In genomic region chr2:159737917-159738296, GRCh38 we compare ENCODE assay signal across 31 cellular contexts. TPM values are rescaled to one million over a fixed set of nuclear protein-coding genes. Genes with fewer than 3 reads are reported as not detected.
DNase-seq lines count a peak whose midpoint lies in the region; ATAC-seq, FAIRE-seq and TF ChIP-seq lines count a peak whose summit lies in the region.
"Had no signal": no experiment of that assay in that cellular context is flagged by ENCODE, and none has a peak within 500 bp of the region (broad histone marks: within the 10 kb centered on the region; RNA-seq: fewer than 3 reads in every experiment).

No MANE protein-coding gene starts in this region.

- RAD21 ChIA-PET in GM12878 (lab: Charles Lee; ENCODE audit: unreplicated experiment), result no interaction called here

- no peak overlapping the region for H4K8ac ChIP-seq in neuronal stem cell (ENCODE audit: low read depth, low read length)

- H3K9me3 ChIP-seq in GM12878 (replicated peaks; ENCODE audit: control insufficient read depth, insufficient read depth, low read length) (no peaks in the 10 kb centered on the region), heart right ventricle (no peaks in the 10 kb centered on the region), neuronal stem cell (replicated peaks in 1 of 2; ENCODE audit: control insufficient read depth in 2 of 2, insufficient read depth in 1 of 2, low read depth in 1 of 2, low read length in 2 of 2) (peaks cover 0 to 17% of the 10 kb centered on the region in 2 donors), spleen (no peaks in the 10 kb centered on the region)
- H3K9me3 ChIP-seq: ovary, stomach, uterus had no signal

- H3K27me3 ChIP-seq in GM12878 (replicated peaks in 1 of 2; ENCODE audit: control insufficient read depth in 2 of 2, insufficient read depth in 2 of 2, low read length in 1 of 2) (no peaks in the 10 kb centered on the region), heart right ventricle (no peaks in the 10 kb centered on the region), neuronal stem cell (ENCODE audit: control insufficient read depth in 3 of 3, insufficient read depth in 3 of 3, low read depth in 1 of 3, low read length in 3 of 3) (no peaks in the 10 kb centered on the region), spleen (replicated peaks in 1 of 7) (no peaks in the 10 kb centered on the region)
- H3K27me3 ChIP-seq: ovary, stomach, uterus had no signal

- peaks cover 7% of the 10 kb centered on the region for H3K79me1 ChIP-seq in neuronal stem cell (ENCODE audit: low read depth, low read length)

- over 99% methylated on average over 11 of the region's 11 CpGs for WGBS in GM12878 (ENCODE audit: insufficient coverage, insufficient replicate concordance, low lambda C conversion rate, missing lambda C conversion rate)
- 54 to 65% methylated on average over 11 of the region's 11 CpGs for WGBS in heart right ventricle, 2 donors
- WGBS in neuronal stem cell (ENCODE audit: extremely low coverage in 2 of 2, insufficient read length in 2 of 2, insufficient replicate concordance in 1 of 2), 2 donors, result no CpG with 5 or more reads among the region's 11 CpGs
- 92 to 98% (median 97%) methylated on average over 8 to 11 of the region's 11 CpGs for WGBS in spleen, 5 donors

- H3K79me2 ChIP-seq in GM12878 (ENCODE audit: control insufficient read depth, insufficient read depth, low read length), result peaks cover 49% of the 10 kb centered on the region

- in situ Hi-C loops in GM12878 (cut with MboI), result no loop called here

- no peak for DNase-seq in GM12891 (ENCODE audit: insufficient read length, low spot score)
- no peak for DNase-seq in GM12878 (ENCODE audit: low read depth, low spot score)
- peak; percentile 27 to 34 for DNase-seq in heart right ventricle
- DNase-seq in neuronal stem cell (ENCODE audit: low spot score), result no peak
- no peak for DNase-seq in NCI-H2029 treated with DMSO at 0.1 percent for 48 hours (lab: John Stamatoyannopoulos, UW)
- no peak for DNase-seq in SHP77 (lab: John Stamatoyannopoulos, UW)
- DNase-seq in NCI-H2227 (lab: John Stamatoyannopoulos, UW; ENCODE audit: unreplicated experiment), result no peak
- no peak for DNase-seq in spleen
- DNase-seq: activated CD4-positive, alpha-beta T cell treated with anti-CD3 and anti-CD28 coated beads for 48 hours; activated gamma-delta T cell treated with Interleukin-2 at 50 U/mL for 16 hours; Calu3; caudate nucleus; cortex of kidney; DMS79; effector memory CD8-positive, alpha-beta T cell; KG1; NCI-H1105 treated with DMSO at 0.1 percent for 48 hours; NCI-H1930; NCI-H526 treated with DMSO at 0.1 percent for 48 hours; NK-92 treated with Interleukin-12 subunit alpha and Interleukin-12 subunit beta, amount 100 ng/mL, for 24 hours; ovary; PC-3; retina; SHP77 treated with DMSO at 0.1 percent for 48 hours; stimulated activated CD4-positive, alpha-beta T cell treated with anti-CD3 and anti-CD28 coated beads, Interleukin-1b, Interleukin-23, amount 100 ng/mL, for 48 hours; stomach; uterus had no signal

- no peak overlapping the region for H3K4ac ChIP-seq in neuronal stem cell (ENCODE audit: low read length)

- FAIRE-seq in GM12891 (lab: Jason Lieb, UNC) (no peak), GM12878 (lab: Jason Lieb, UNC) (no peak)
- FAIRE-seq: A204.1, astrocyte, G401.6 had no signal

- CTCF ChIA-PET in GM12878 (lab: Yijun Ruan, JAX), result interaction anchor here (1.5 kb wide), 1 partner anchor 181 kb away, joined by 3 read pairs; no protein-coding TSS in a partner anchor

- TF ChIP-seq POLR2A in GM12891 (IDR thresholded peaks at IDR 0.05; ENCODE audit: low read depth, low read length) (no peak), GM12878 (IDR thresholded peaks at IDR 0.05; ENCODE audit: low read depth, low read length) (peak; percentile 60), spleen (IDR thresholded peaks at IDR 0.05) (no peak)

- no peak overlapping the region for H3K14ac ChIP-seq in neuronal stem cell (ENCODE audit: low read length)

- H2BK15ac ChIP-seq in neuronal stem cell (ENCODE audit: low read length), result no peak overlapping the region

- no peak overlapping the region for H2BK12ac ChIP-seq in neuronal stem cell (ENCODE audit: low read length)

- no peak overlapping the region for H4K91ac ChIP-seq in neuronal stem cell (ENCODE audit: low read depth, low read length, poor library complexity)

- no peak overlapping the region for H2BK5ac ChIP-seq in neuronal stem cell (ENCODE audit: low read length)

- POLR2A ChIA-PET in GM12878 (lab: Charles Lee), result no interaction called here

- SMC1A ChIA-PET in GM12878 (lab: Charles Lee; ENCODE audit: uncharacterized antibody, unreplicated experiment), result interaction anchor here (1.0 to 12.5 kb wide), 3 partner anchors 9 to 20 kb away, joined by 4 to 84 read pairs (median 5); no protein-coding TSS in a partner anchor

- no peak for TF ChIP-seq RAD21 in GM12878 (IDR thresholded peaks at IDR 0.05; ENCODE audit: insufficient read depth, low read depth, low read length)

- intact Hi-C loops in GM12878 (cut with micrococcal nuclease; ENCODE audit: unreplicated experiment) (no loop called here), heart right ventricle (cut with DNase I) (no loop called here), spleen (cut with DNase I; ENCODE audit: low total_unique reads) (no loop called here)

- H3K36me3 ChIP-seq in GM12878 (ENCODE audit: control insufficient read depth in 2 of 2, insufficient read depth in 2 of 2, low read length in 1 of 2) (peaks cover 20 to 31% of the 10 kb centered on the region in 2 experiments; a peak in 3 of 4 replicates), heart right ventricle (peaks cover 0 to 100% (median 12%) of the 10 kb centered on the region in 9 donors), neuronal stem cell (replicated peaks in 1 of 2; ENCODE audit: control insufficient read depth in 2 of 2, insufficient read depth in 2 of 2, low read length in 2 of 2) (peaks cover 18 to 100% of the 10 kb centered on the region in 2 donors), spleen (peaks cover 0 to 98% (median 53%) of the 10 kb centered on the region in 6 donors)
- H3K36me3 ChIP-seq: ovary, uterus had no signal

- H2AK5ac ChIP-seq in neuronal stem cell (ENCODE audit: low read depth, low read length), result no peak overlapping the region

- no peak overlapping the region for H3K9ac ChIP-seq in GM12878 (ENCODE audit: control insufficient read depth, insufficient read depth, low read length)
- no peak overlapping the region for H3K9ac ChIP-seq in neuronal stem cell (ENCODE audit: low read depth, low read length, poor library complexity)

- TF ChIP-seq CTCF in GM12878 (IDR thresholded peaks at IDR 0.05 in 2 of 3, conservative IDR thresholded peaks at IDR 0.05 in 1 of 3; ENCODE audit: control insufficient read depth in 2 of 3, extremely low read depth in 1 of 3, insufficient read depth in 1 of 3, low read depth in 3 of 3, low read length in 3 of 3), result no peak
- no peak for TF ChIP-seq CTCF in heart right ventricle (IDR thresholded peaks at IDR 0.05)
- no peak for TF ChIP-seq CTCF in spleen (IDR thresholded peaks at IDR 0.05 in 8 of 11, conservative IDR thresholded peaks at IDR 0.05 in 3 of 11)

- no peak for TF ChIP-seq EP300 in GM12878 (IDR thresholded peaks at IDR 0.05; ENCODE audit: borderline replicate concordance in 1 of 2, control insufficient read depth in 1 of 2, low read depth in 2 of 2, low read length in 2 of 2)

- H3K4me2 ChIP-seq in GM12878 (ENCODE audit: control insufficient read depth, insufficient read depth), result no peak overlapping the region
- no peak overlapping the region for H3K4me2 ChIP-seq in neuronal stem cell (ENCODE audit: insufficient read depth, low read length, poor library complexity, severe bottlenecking)

- H2BK120ac ChIP-seq in neuronal stem cell (ENCODE audit: low read depth, low read length), result no peak overlapping the region

- H3K18ac ChIP-seq in neuronal stem cell (ENCODE audit: low read length), result no peak overlapping the region

- H4K20me1 ChIP-seq in GM12878 (ENCODE audit: control insufficient read depth, insufficient read depth), result peaks cover 3% of the 10 kb centered on the region; the same call in 1 of the 2 replicates

- no TSS peak for BruUV-seq in GM12878 (replicated peaks; lab: Mats Ljungman, UMichigan)

- no peaks in the 10 kb centered on the region for H3K4me1 ChIP-seq in GM12878 (ENCODE audit: control insufficient read depth, insufficient read depth, low read length)
- H3K4me1 ChIP-seq in heart right ventricle, result peaks cover 0 to 51% (median 20%) of the 10 kb centered on the region in 9 donors
- H3K4me1 ChIP-seq in neuronal stem cell (ENCODE audit: control insufficient read depth in 2 of 2, insufficient read depth in 1 of 2, low read depth in 1 of 2, low read length in 2 of 2), result no peaks in the 10 kb centered on the region
- peaks cover 0 to 85% (median 19%) of the 10 kb centered on the region in 6 donors for H3K4me1 ChIP-seq in spleen

- H3K4me3 ChIP-seq in GM12878 (no peak overlapping the region), heart right ventricle (no peak overlapping the region), neuronal stem cell (ENCODE audit: low read length in 2 of 2) (no peak overlapping the region), spleen (no peak overlapping the region)
- H3K4me3 ChIP-seq: ovary, smooth muscle cell, stomach, uterus had no signal

- ATAC-seq in GM12878 (no peak; the same call in 2 of the 3 replicates), heart right ventricle (peak in 6 of 8 donors; percentile 61 to 89 (median 79))
- ATAC-seq: effector memory CD8-positive, alpha-beta T cell had no signal

- peak overlapping the region; percentile 66 for H3K23ac ChIP-seq in neuronal stem cell (ENCODE audit: low read depth, low read length, poor library complexity)

- H2AFZ ChIP-seq in GM12878 (ENCODE audit: control insufficient read depth, low read depth, low read length), result no peak overlapping the region
- no peak overlapping the region for H2AFZ ChIP-seq in neuronal stem cell (ENCODE audit: low read length)

- H3K27ac ChIP-seq in GM12878 (ENCODE audit: control insufficient read depth, insufficient read depth) (no peak overlapping the region), heart right ventricle (peak overlapping the region in 7 of 10 donors; percentile 11 to 36 (median 19)), neuronal stem cell (replicated peaks; ENCODE audit: low read length) (no peak overlapping the region), spleen (peak overlapping the region in 2 of 8 donors; percentile 14 to 25)
- H3K27ac ChIP-seq: ovary, stomach, uterus had no signal

RNA-seq across cellular contexts. Expression of gene MARCHF7, which starts 25.6 kb away (rescaled TPM):
- 41.8 TPM for polyA plus RNA-seq in GM12891 (2012; ENCODE audit: low read depth, missing spikeins)
- total RNA-seq in GM12878 (2013; cell fraction: nucleolus; rRNA removed), result 215 and 216 TPM in 2 replicates
- total RNA-seq in GM12878 (2014; rRNA removed) (64.3 and 83.1 TPM in 2 replicates), GM12878 (2014; rRNA removed; fragmentation: Illumina TruSeq; extraction: Trizol) (107 and 110 TPM in 2 replicates), GM12878 (2021) (68.7 and 69.1 TPM in 2 replicates), heart right ventricle (100 to 1,000 TPM in 2 of 10 donors, 10 to 100 TPM in 8; 81.6 to 101 (median 88.2) TPM), spleen (100 to 1,000 TPM in 4 of 7 donors, 10 to 100 TPM in 3; 85.8 to 146 (median 103) TPM)
- polyA plus RNA-seq in GM12878 (2011; ENCODE audit: low read depth), result 32.3 TPM
- polyA plus RNA-seq in GM12878 (2011; rRNA removed) (49.6 and 73.2 TPM in 2 replicates), GM12878 (2014; fragmentation: Illumina TruSeq; extraction: Trizol) (107 and 154 TPM in 2 replicates), GM12878 (2014; fragmentation: Nextera tagmentation; extraction: Ambion mirVana) (10 to 100 TPM; 39.4 to 56.3 TPM), GM12878 (2014; rRNA removed) (41.1 and 45.8 TPM in 2 replicates), GM12878 (2016; fragmentation: Nextera tagmentation; extraction: Ambion mirVana) (100 to 1,000 TPM; 109 to 111 TPM), heart right ventricle (10 to 100 TPM; 20.3 to 27.6 TPM), spleen (10 to 100 TPM; 27.7 to 35.2 (median 34.4) TPM)
- 17.2 and 23.2 TPM in 2 replicates for polyA plus RNA-seq in GM12878 (2011; cell fraction: cytosol; rRNA removed)
- polyA plus RNA-seq in GM12878 (2011; cell fraction: nucleus; rRNA removed), result 35.8 and 40.2 TPM in 2 replicates
- polyA plus RNA-seq in GM12878 (2012), result 36.5 and 61.7 TPM in 2 replicates
- polyA minus RNA-seq in GM12878 (2011; rRNA and poly(A)+ RNA removed), result 34.0 and 60.9 TPM in 2 replicates
- polyA minus RNA-seq in GM12878 (2011; cell fraction: cytosol; rRNA and poly(A)+ RNA removed), result 26.2 and 36.3 TPM in 2 replicates
- polyA minus RNA-seq in GM12878 (2011; cell fraction: nucleus; rRNA and poly(A)+ RNA removed), result 34.6 and 45.9 TPM in 2 replicates
- polyA plus RNA-seq in neuronal stem cell (2013, experiment 1 of 2), result 96.6 TPM
- 99.5 TPM for polyA plus RNA-seq in neuronal stem cell (2013, experiment 2 of 2)

Comparison
In these comparisons a context has a peak if more than half of its experiments do, and no peak if none do; other contexts are left out.
1. DNase-seq: peak in heart right ventricle (2 of 2); none in GM12891 (single experiment), GM12878 (single experiment), neuronal stem cell (single experiment), NCI-H2029 treated with DMSO at 0.1 percent for 48 hours (single experiment), SHP77 (0 of 2), NCI-H2227 (single experiment) and spleen (single experiment).
2. H3K27ac ChIP-seq: peak in heart right ventricle (7 of 10); none in GM12878 (single experiment) and neuronal stem cell (single experiment).